Comparison of ENCODE assay signal across 21 cellular contexts in the genomic region with DNA sequence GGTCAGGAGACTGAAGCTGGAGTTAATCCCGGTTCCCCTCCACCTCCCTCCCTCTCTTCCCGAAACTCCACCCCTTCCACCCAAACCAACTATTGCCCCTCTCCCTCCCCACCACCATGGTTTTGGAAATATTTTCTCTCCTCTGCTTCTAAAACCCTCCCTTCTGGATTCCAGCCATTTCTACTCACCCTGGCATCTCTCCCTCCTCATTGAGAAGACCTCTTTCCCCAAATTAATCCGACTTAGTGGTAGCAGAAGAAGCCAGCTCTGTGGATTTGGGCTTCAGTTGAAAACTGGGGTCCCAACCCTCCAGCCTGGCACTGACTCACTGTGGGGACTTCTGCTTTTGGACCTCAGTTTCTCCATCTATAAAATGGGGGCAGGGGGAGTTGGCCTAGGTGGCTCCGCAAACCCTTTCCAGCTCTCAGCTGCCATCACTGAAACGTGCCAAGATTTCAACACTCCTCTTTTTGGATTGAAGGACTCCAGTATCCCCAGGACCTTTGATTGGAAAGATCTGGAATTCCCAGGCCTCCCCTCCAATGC. TPM values are rescaled to one million over a fixed set of nuclear protein-coding genes. Genes with fewer than 3 reads are reported as not detected.
DNase-seq lines count a peak whose midpoint lies in the region; ATAC-seq, FAIRE-seq and TF ChIP-seq lines count a peak whose summit lies in the region.
"Had no signal": no experiment of that assay in that cellular context is flagged by ENCODE, and none has a peak within 500 bp of the region (broad histone marks: within the 10 kb centered on the region; RNA-seq: fewer than 3 reads in every experiment).

No MANE protein-coding gene starts in this region.

- peaks cover 10% of the 10 kb centered on the region for H3K4me1 ChIP-seq in iPS-15b (ENCODE audit: control insufficient read depth, insufficient read depth, low read length)
- H3K4me1 ChIP-seq in skeletal muscle tissue (ENCODE audit: control insufficient read depth in 3 of 3, insufficient read depth in 3 of 3, low read length in 3 of 3) = peaks cover 17 to 24% (median 21%) of the 10 kb centered on the region in 3 donors
- H3K4me1 ChIP-seq in pancreas = no peaks in the 10 kb centered on the region

- H3K27ac ChIP-seq in skeletal muscle tissue (ENCODE audit: low read depth, low read length) (peak overlapping the region; percentile 21), pancreas (no peak overlapping the region), WERI-Rb-1 (no peak overlapping the region)

- peaks cover 63% of the 10 kb centered on the region for H3K4me1 Mint-ChIP-seq in WTC11
- peaks cover 32% of the 10 kb centered on the region for H3K4me1 Mint-ChIP-seq in activated naive CD8-positive, alpha-beta T cell treated with anti-CD3 and anti-CD28 coated beads, Interleukin-2, amount 50 U/mL, for 24 hours

- WGBS in pancreas, 2 donors = 64 to 66% methylated on average over 5 of the region's 5 CpGs

- H3K27me3 ChIP-seq in iPS-15b (ENCODE audit: control insufficient read depth, insufficient read depth, low read length) = peaks cover 59% of the 10 kb centered on the region
- H3K27me3 ChIP-seq in skeletal muscle tissue (ENCODE audit: control insufficient read depth in 3 of 3, insufficient read depth in 3 of 3, low read length in 3 of 3) = peaks cover 60 to 70% (median 60%) of the 10 kb centered on the region in 3 donors
- H3K27me3 ChIP-seq in pancreas = peaks cover 0 to 4% (median 0%) of the 10 kb centered on the region in 4 donors
- H3K27me3 ChIP-seq in WERI-Rb-1 (ENCODE audit: insufficient read depth, low read depth, severe bottlenecking) = peaks cover 54% of the 10 kb centered on the region

- H3K4me3 ChIP-seq in iPS-15b (ENCODE audit: low read depth, low read length) (peak overlapping the region; percentile 35), skeletal muscle tissue (ENCODE audit: low read length in 3 of 3) (no peak overlapping the region), pancreas (peak overlapping the region in 1 of 4 donors; percentile 3), WERI-Rb-1 (ENCODE audit: low read depth, low read length) (no peak overlapping the region)
- H3K4me3 ChIP-seq: smooth muscle cell had no signal

- DNase-seq in GM20000 (ENCODE audit: low spot score) = peak; percentile 11
- DNase-seq in WTC11 (ENCODE audit: low spot score) = no peak
- DNase-seq in NCI-H446 (lab: John Stamatoyannopoulos, UW) = no peak
- DNase-seq in pancreas = no peak
- no peak for DNase-seq in WERI-Rb-1
- DNase-seq in activated naive CD8-positive, alpha-beta T cell treated with anti-CD3 and anti-CD28 coated beads, Interleukin-2, amount 50 U/mL, for 24 hours = no peak
- DNase-seq: activated CD4-positive, CD25-positive, alpha-beta regulatory T cell; activated CD8-positive, alpha-beta memory T cell treated with anti-CD3 and anti-CD28 coated beads for 24 hours; activated naive CD8-positive, alpha-beta T cell treated with anti-CD3 and anti-CD28 coated beads for 36 hours; activated T-cell treated with anti-CD3 and anti-CD28 coated beads, Interleukin-2, amount 50 U/mL, for 72 hours; DND-41; erythroblast; KG1; NCI-H1092; NCI-H2029 treated with DMSO at 0.1 percent for 48 hours; Peyer's patch had no signal

- intact Hi-C loops in pancreas (cut with DNase I) = no loop called here

- no peaks in the 10 kb centered on the region for H3K9me3 ChIP-seq in iPS-15b (ENCODE audit: control insufficient read depth, insufficient read depth, low read length)
- no peaks in the 10 kb centered on the region for H3K9me3 ChIP-seq in skeletal muscle tissue (ENCODE audit: control insufficient read depth in 3 of 3, low read length in 3 of 3)
- no peaks in the 10 kb centered on the region for H3K9me3 ChIP-seq in pancreas
- H3K9me3 ChIP-seq in WERI-Rb-1 (ENCODE audit: severe bottlenecking) = no peaks in the 10 kb centered on the region
- H3K9me3 ChIP-seq: Peyer's patch had no signal

- no peaks in the 10 kb centered on the region for H3K36me3 ChIP-seq in iPS-15b (ENCODE audit: control insufficient read depth, insufficient read depth, low read length)
- H3K36me3 ChIP-seq in skeletal muscle tissue (ENCODE audit: control insufficient read depth in 3 of 3, insufficient read depth in 3 of 3, low read length in 3 of 3) = no peaks in the 10 kb centered on the region
- no peaks in the 10 kb centered on the region for H3K36me3 ChIP-seq in pancreas
- no peaks in the 10 kb centered on the region for H3K36me3 ChIP-seq in WERI-Rb-1
- H3K36me3 ChIP-seq: Peyer's patch had no signal

- H3K9me3 Mint-ChIP-seq in WTC11 = no peaks in the 10 kb centered on the region
- no peaks in the 10 kb centered on the region for H3K9me3 Mint-ChIP-seq in activated naive CD8-positive, alpha-beta T cell treated with anti-CD3 and anti-CD28 coated beads, Interleukin-2, amount 50 U/mL, for 24 hours
- H3K9me3 Mint-ChIP-seq: activated naive CD8-positive, alpha-beta T cell treated with anti-CD3 and anti-CD28 coated beads for 36 hours; activated T-cell treated with anti-CD3 and anti-CD28 coated beads, Interleukin-2, amount 50 U/mL, for 72 hours; T-helper 2 cell treated with Interferon-gamma antibody and Interleukin-4, amounts not matched to agents 5 μg/mL and 100 μg/mL, for 36 hours had no signal

- no peaks in the 10 kb centered on the region for H3K36me3 Mint-ChIP-seq in WTC11
- H3K36me3 Mint-ChIP-seq in activated naive CD8-positive, alpha-beta T cell treated with anti-CD3 and anti-CD28 coated beads, Interleukin-2, amount 50 U/mL, for 24 hours (ENCODE audit: low read depth) = no peaks in the 10 kb centered on the region
- H3K36me3 Mint-ChIP-seq: activated naive CD8-positive, alpha-beta T cell treated with anti-CD3 and anti-CD28 coated beads for 36 hours; brain had no signal

- POLR2A ChIA-PET in WTC11 (lab: Charles Lee) = no interaction called here

- CTCF ChIA-PET in WTC11 (lab: Charles Lee) = interaction anchor here (1.2 to 5.2 kb wide), 5 partner anchors 16 to 77 kb away, joined by 3 to 81 read pairs (median 4); partner anchors contain the start of gene EML2

- peak overlapping the region; percentile 51 for H3K4me3 Mint-ChIP-seq in WTC11
- no peak overlapping the region for H3K4me3 Mint-ChIP-seq in activated naive CD8-positive, alpha-beta T cell treated with anti-CD3 and anti-CD28 coated beads, Interleukin-2, amount 50 U/mL, for 24 hours
- H3K4me3 Mint-ChIP-seq: activated naive CD8-positive, alpha-beta T cell treated with anti-CD3 and anti-CD28 coated beads for 36 hours; T-helper 2 cell treated with Interferon-gamma antibody and Interleukin-4, amounts not matched to agents 5 μg/mL and 100 μg/mL, for 36 hours had no signal

- no peak overlapping the region for H3K9ac ChIP-seq in iPS-15b (ENCODE audit: low read depth, low read length)
- no peak overlapping the region for H3K9ac ChIP-seq in skeletal muscle tissue (ENCODE audit: low read depth in 1 of 3, low read length in 3 of 3)

- peaks cover 85% of the 10 kb centered on the region for H3K27me3 Mint-ChIP-seq in WTC11 (ENCODE audit: low read depth)
- H3K27me3 Mint-ChIP-seq in activated naive CD8-positive, alpha-beta T cell treated with anti-CD3 and anti-CD28 coated beads, Interleukin-2, amount 50 U/mL, for 24 hours = peaks cover 74% of the 10 kb centered on the region

- no peak for ATAC-seq in WTC11
- no peak for ATAC-seq in pancreas
- no peak for ATAC-seq in activated naive CD8-positive, alpha-beta T cell treated with anti-CD3 and anti-CD28 coated beads, Interleukin-2, amount 50 U/mL, for 24 hours
- ATAC-seq: activated T-cell treated with anti-CD3 and anti-CD28 coated beads, Interleukin-2, amount 50 U/mL, for 72 hours had no signal

- no peak for FAIRE-seq in pancreas (lab: Jason Lieb, UNC)

- TF ChIP-seq CTCF in GM20000 (IDR thresholded peaks at IDR 0.05; ENCODE audit: extremely low read depth, missing control alignments) = no peak
- no peak for TF ChIP-seq CTCF in WTC11 (IDR thresholded peaks at IDR 0.05)
- TF ChIP-seq CTCF in pancreas (IDR thresholded peaks at IDR 0.05) = no peak
- TF ChIP-seq CTCF in WERI-Rb-1 (IDR thresholded peaks at IDR 0.05; ENCODE audit: low read depth, low read length) = no peak

- no peak overlapping the region for H3K27ac Mint-ChIP-seq in WTC11
- no peak overlapping the region for H3K27ac Mint-ChIP-seq in activated naive CD8-positive, alpha-beta T cell treated with anti-CD3 and anti-CD28 coated beads, Interleukin-2, amount 50 U/mL, for 24 hours
- H3K27ac Mint-ChIP-seq: activated naive CD8-positive, alpha-beta T cell treated with anti-CD3 and anti-CD28 coated beads for 36 hours; brain; T-helper 2 cell treated with Interferon-gamma antibody and Interleukin-4, amounts not matched to agents 5 μg/mL and 100 μg/mL, for 36 hours had no signal

TF ChIP-seq in WTC11, 78 proteins besides CTCF, POLR2A, EP300 and RAD21:
- no peak for TF ChIP-seq RELA (CRISPR knock-in tag; IDR thresholded peaks at IDR 0.05; ENCODE audit: borderline replicate concordance)

RNA-seq across cellular contexts. Expression of gene GPR4, which starts 1.6 kb away (rescaled TPM):
- total RNA-seq in WTC11 (2021) (0.11 to 0.48 TPM (median 0.44 TPM) in 3 replicates), skeletal muscle tissue (0.52 TPM), pancreas (1 to 10 TPM in 3 of 6 donors, under 1 TPM in 3; 0.56 to 2.2 (median 0.99) TPM)
- polyA plus RNA-seq in pancreas = 1 to 10 TPM; 2.4 to 3.0 TPM
- total RNA-seq: activated naive CD8-positive, alpha-beta T cell treated with anti-CD3 and anti-CD28 coated beads for 36 hours; smooth muscle cell had no signal
- polyA plus RNA-seq: smooth muscle cell had no signal

RNA-seq across cellular contexts. Expression of gene OPA3, which starts 15.8 kb away (rescaled TPM):
- total RNA-seq in WTC11 (2021) = 10.1 to 16.1 TPM (median 14.9 TPM) in 3 replicates
- 3.7 TPM for total RNA-seq in skeletal muscle tissue
- total RNA-seq in pancreas = 1 to 10 TPM; 3.4 to 8.0 (median 6.0) TPM
- polyA plus RNA-seq in pancreas = 1 to 10 TPM; 3.7 to 3.8 TPM

RNA-seq across cellular contexts. Expression of gene EML2, which starts 38.8 kb away (rescaled TPM):
- total RNA-seq in WTC11 (2021) = 51.5 to 63.3 TPM (median 62.5 TPM) in 3 replicates
- total RNA-seq in skeletal muscle tissue = 4.7 TPM
- 10 to 100 TPM; 20.9 to 51.2 (median 28.3) TPM for total RNA-seq in pancreas
- 10 to 100 TPM; 47.8 to 51.0 TPM for polyA plus RNA-seq in pancreas
